In the genomic region with DNA sequence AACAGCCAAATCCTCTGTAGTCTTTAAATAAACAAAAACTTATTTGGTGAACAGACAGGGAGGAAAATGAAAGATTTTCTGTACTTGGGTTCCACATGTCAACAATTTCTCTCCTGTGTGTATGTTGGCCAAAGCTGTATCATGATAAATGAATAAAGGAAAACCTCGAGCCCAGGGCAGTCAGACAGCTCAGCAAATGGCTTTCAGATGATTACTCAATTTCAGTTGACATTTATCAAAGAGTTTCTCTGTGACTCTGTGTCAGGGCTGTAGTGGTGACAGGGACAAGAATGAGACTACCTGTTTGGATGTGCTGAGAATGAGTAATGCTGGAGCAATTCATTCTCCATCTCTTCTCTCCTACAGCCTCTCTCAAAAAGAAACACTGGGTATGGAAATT, we compare ENCODE assay signal across 2 cellular contexts.
A peak's percentile ranks its signal among the peaks of the same experiment; 100 is the strongest.
TF ChIP-seq lines count a peak whose summit lies in the region.

No MANE protein-coding gene starts in this region.

TF ChIP-seq in K562, 482 proteins besides CTCF, POLR2A, EP300 and RAD21 (continued from another document):
- TF ChIP-seq KLF10 (CRISPR knock-in tag; IDR thresholded peaks at IDR 0.05) (no peak), PBX2 (CRISPR knock-in tag; IDR thresholded peaks at IDR 0.05; ENCODE audit: low read depth) (no peak), PBX2 (tag; conservative IDR thresholded peaks at IDR 0.05; ENCODE audit: low read depth) (0 out of 2 replicates have a peak, but pooled peaks have one; percentile 19), PURB (CRISPR knock-in tag; IDR thresholded peaks at IDR 0.05; ENCODE audit: low read depth) (no peak), ZSCAN32 (CRISPR knock-in tag; IDR thresholded peaks at IDR 0.05) (no peak), ZNF584 (CRISPR knock-in tag; IDR thresholded peaks at IDR 0.05; ENCODE audit: low read depth) (no peak), POLR2G (IDR thresholded peaks at IDR 0.05; ENCODE audit: low read depth, low read length) (0 out of 2 replicates have a peak, but pooled peaks have one; percentile 14)

TF ChIP-seq in liver, 16 proteins besides CTCF, POLR2A, EP300 and RAD21 (continued from another document):
- peak in 1 of 2 donors; percentile 23 for TF ChIP-seq GABPA (IDR thresholded peaks at IDR 0.05 in 1 of 2, conservative IDR thresholded peaks at IDR 0.05 in 1 of 2)
- no peak for TF ChIP-seq EGR1 (IDR thresholded peaks at IDR 0.05; ENCODE audit: low read depth in 2 of 2)
- peak in 1 of 2 donors; percentile 45 for TF ChIP-seq HNF4A (conservative IDR thresholded peaks at IDR 0.05)
- peak in 1 of 2 donors; percentile 40 for TF ChIP-seq JUND (IDR thresholded peaks at IDR 0.05)
- peak; percentile 27 for TF ChIP-seq FOXA2 (IDR thresholded peaks at IDR 0.05)
- TF ChIP-seq, protein P1, sequence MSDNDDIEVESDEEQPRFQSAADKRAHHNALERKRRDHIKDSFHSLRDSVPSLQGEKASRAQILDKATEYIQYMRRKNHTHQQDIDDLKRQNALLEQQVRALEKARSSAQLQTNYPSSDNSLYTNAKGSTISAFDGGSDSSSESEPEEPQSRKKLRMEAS (IDR thresholded peaks at IDR 0.05): peak; percentile 34
TF ChIP-seq in liver: peak in this region for 7.
